Comparison of ENCODE assay signal across 9 cellular contexts in the genomic region with DNA sequence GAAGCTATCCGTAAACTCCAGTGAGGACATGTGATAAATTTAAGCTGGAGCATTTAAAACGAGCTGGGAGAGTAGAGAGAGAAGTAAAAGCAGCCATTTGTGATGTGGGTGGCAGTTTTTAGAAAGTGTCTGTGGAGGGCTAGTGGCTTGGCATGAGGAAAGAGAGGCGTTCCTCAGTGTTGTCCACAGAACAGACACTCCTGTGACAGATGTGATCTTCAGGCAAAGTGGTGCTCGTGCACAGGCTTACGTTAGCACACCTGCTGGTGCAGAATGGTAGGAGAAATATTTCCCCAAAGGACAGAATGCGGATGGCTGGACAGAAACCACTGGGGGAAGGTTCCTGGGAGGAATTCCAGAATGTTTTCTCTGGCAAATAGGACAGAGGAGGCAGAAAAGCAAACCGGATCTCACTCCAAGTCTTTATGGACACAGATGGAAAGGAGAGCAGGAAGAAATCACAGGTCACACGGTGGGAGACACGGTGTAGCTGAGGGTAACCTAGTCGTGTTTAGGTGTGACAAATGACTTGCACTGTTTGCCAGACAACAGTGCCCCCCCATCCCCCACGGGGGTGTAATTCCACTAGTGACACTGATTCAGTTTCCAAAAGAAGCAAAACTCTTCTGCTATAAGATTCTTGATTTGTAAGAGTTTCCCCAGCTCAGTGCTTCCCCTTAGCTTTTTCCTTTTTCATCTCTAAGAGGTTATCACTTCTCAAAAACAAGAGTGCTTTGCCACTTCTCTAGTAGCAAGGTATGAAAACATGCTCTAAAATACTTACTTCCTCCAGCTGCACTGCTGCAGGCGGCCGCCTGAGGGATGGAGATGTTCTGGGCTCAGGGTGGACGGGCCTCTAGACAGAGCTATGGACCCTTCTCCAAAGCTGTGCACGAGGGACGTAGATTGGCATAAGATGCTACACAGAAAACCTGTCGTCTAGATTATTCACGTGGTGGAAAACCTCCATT.
DNase-seq lines count a peak whose midpoint lies in the region; ATAC-seq, FAIRE-seq and TF ChIP-seq lines count a peak whose summit lies in the region.
"Had no signal": no experiment of that assay in that cellular context is flagged by ENCODE, and none has a peak within 500 bp of the region (broad histone marks: within the 10 kb centered on the region; RNA-seq: fewer than 3 reads in every experiment).

No MANE protein-coding gene starts in this region.

- peak overlapping the region; percentile 4 for H3K27ac Mint-ChIP-seq in glutamatergic neuron (ENCODE audit: unreplicated experiment)

- peak; percentile 51 for ATAC-seq in HG03342 (IDR thresholded peaks at IDR 0.05; ENCODE audit: unreplicated experiment)

- peaks cover 18% of the 10 kb centered on the region for H3K4me1 Mint-ChIP-seq in glutamatergic neuron (ENCODE audit: low read depth, unreplicated experiment)

- no peak for TF ChIP-seq POLR2A in GM12891 (IDR thresholded peaks at IDR 0.05; ENCODE audit: low read depth, low read length)

- no peak overlapping the region for H3K4me3 Mint-ChIP-seq in glutamatergic neuron (ENCODE audit: unreplicated experiment)

- no peak for DNase-seq in GM12891 (ENCODE audit: insufficient read length, low spot score)
- DNase-seq in GM20000 (ENCODE audit: low spot score), result peak; percentile 57
- no peak for DNase-seq in glutamatergic neuron
- DNase-seq in mucosa of gallbladder (ENCODE audit: low spot score), result no peak
- no peak for DNase-seq in amygdala (lab: John Stamatoyannopoulos, UW)
- DNase-seq in RKO (ENCODE audit: low spot score), result no peak
- DNase-seq in activated effector memory CD4-positive, alpha-beta T cell treated with anti-CD3 and anti-CD28 coated beads, Interleukin-2, amount 50 U/mL, for 16 hours, result no peak

- peak; percentile 94 for FAIRE-seq in GM12891 (lab: Jason Lieb, UNC)
- FAIRE-seq: keratinocyte had no signal

- peaks cover 1% of the 10 kb centered on the region for H3K27me3 Mint-ChIP-seq in glutamatergic neuron (ENCODE audit: unreplicated experiment)

- TF ChIP-seq CTCF in GM20000 (IDR thresholded peaks at IDR 0.05; ENCODE audit: extremely low read depth, missing control alignments), result peak; percentile 7
- TF ChIP-seq CTCF in glutamatergic neuron (IDR thresholded peaks at IDR 0.05; ENCODE audit: partially characterized antibody, unreplicated experiment), result no peak

- peaks cover 2% of the 10 kb centered on the region for H3K9me3 Mint-ChIP-seq in glutamatergic neuron (ENCODE audit: unreplicated experiment)

- H3K36me3 Mint-ChIP-seq in glutamatergic neuron (ENCODE audit: unreplicated experiment), result no peaks in the 10 kb centered on the region

TF ChIP-seq in GM12891, 5 proteins besides CTCF, POLR2A, EP300 and RAD21:
- 0 out of 2 replicates have a peak, but pooled peaks have one; percentile 18 for TF ChIP-seq SPI1 (IDR thresholded peaks at IDR 0.05; ENCODE audit: low read depth, low read length)
- TF ChIP-seq PAX5 (IDR thresholded peaks at IDR 0.05; ENCODE audit: insufficient read depth, low read length, severe bottlenecking), result no peak
